ENCODE assay signal across 3 cellular contexts in genomic region chrX:109770780-109771179, GRCh38.
TF ChIP-seq lines count a peak whose summit lies in the region.

No MANE protein-coding gene starts in this region.

TF ChIP-seq in A549, 52 proteins besides CTCF, POLR2A, EP300 and RAD21:
- TF ChIP-seq ZC3H11A (IDR thresholded peaks at IDR 0.05) (no peak), MAFK (IDR thresholded peaks at IDR 0.05; ENCODE audit: partially characterized antibody) (peak; percentile 13), ZNF302 (CRISPR knock-in tag; IDR thresholded peaks at IDR 0.05) (no peak), BHLHE40 (IDR thresholded peaks at IDR 0.05; ENCODE audit: low read depth, low read length) (no peak), SMC3 (IDR thresholded peaks at IDR 0.05) (no peak), ZFP36 (IDR thresholded peaks at IDR 0.05; ENCODE audit: borderline replicate concordance, partially characterized antibody) (no peak)
- TF ChIP-seq, protein P1, sequence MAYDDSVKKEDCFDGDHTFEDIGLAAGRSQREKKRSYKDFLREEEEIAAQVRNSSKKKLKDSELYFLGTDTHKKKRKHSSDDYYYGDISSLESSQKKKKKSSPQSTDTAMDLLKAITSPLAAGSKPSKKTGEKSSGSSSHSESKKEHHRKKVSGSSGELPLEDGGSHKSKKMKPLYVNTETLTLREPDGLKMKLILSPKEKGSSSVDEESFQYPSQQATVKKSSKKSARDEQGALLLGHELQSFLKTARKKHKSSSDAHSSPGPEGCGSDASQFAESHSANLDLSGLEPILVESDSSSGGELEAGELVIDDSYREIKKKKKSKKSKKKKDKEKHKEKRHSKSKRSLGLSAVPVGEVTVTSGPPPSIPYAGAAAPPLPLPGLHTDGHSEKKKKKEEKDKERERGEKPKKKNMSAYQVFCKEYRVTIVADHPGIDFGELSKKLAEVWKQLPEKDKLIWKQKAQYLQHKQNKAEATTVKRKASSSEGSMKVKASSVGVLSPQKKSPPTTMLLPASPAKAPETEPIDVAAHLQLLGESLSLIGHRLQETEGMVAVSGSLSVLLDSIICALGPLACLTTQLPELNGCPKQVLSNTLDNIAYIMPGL (CRISPR knock-in tag; IDR thresholded peaks at IDR 0.05; ENCODE audit: borderline replicate concordance), result no peak

TF ChIP-seq in IMR-90, 13 proteins besides CTCF, POLR2A, EP300 and RAD21:
- TF ChIP-seq MAFK (IDR thresholded peaks at IDR 0.05; ENCODE audit: low read depth, low read length) (0 out of 2 replicates have a peak, but pooled peaks have one; percentile 28), NFE2L2 (IDR thresholded peaks at IDR 0.05; ENCODE audit: low read depth, low read length) (no peak), RFX5 (IDR thresholded peaks at IDR 0.05; ENCODE audit: low read depth, low read length) (no peak)

TF ChIP-seq in K562, 482 proteins besides CTCF, POLR2A, EP300 and RAD21:
- TF ChIP-seq ARID2 (IDR thresholded peaks at IDR 0.05) (no peak), MAFG (tag; conservative IDR thresholded peaks at IDR 0.05) (0 out of 2 replicates have a peak, but pooled peaks have one; percentile 29), CEBPG (CRISPR knock-in tag; IDR thresholded peaks at IDR 0.05) (no peak), CEBPG (tag; conservative IDR thresholded peaks at IDR 0.05 in 1 of 2, IDR thresholded peaks at IDR 0.05 in 1 of 2) (no peak), SP1 (CRISPR knock-in tag; IDR thresholded peaks at IDR 0.05) (no peak), ZNF316 (IDR thresholded peaks at IDR 0.05) (peak; percentile 74), C11orf30 (IDR thresholded peaks at IDR 0.05; ENCODE audit: low read depth) (peak; percentile 72), HMG20A (CRISPR knock-in tag; conservative IDR thresholded peaks at IDR 0.05) (no peak), SRSF1 (IDR thresholded peaks at IDR 0.05; ENCODE audit: low read depth, low read length) (no peak)
